ENCODE assay signal across 22 cellular contexts in the genomic region with DNA sequence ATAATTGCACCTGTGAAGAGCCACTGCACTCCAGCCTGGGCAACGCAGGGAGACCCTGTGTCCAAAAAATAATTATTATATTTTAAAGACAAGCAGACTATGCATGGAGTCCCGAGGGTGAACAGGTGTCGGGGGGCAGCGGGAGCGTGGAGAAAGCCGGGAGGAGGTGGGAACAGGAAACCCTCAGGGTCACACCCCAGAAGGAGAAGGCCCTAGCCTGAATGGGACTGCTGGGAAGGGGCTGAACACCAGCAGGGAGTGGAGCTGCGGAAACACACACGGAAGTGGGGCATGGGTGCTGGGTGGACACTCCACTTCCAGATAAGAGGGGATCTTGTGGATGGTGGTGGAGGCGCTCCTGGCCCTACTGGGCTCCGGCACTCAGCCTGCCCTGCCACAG.
"Had no signal": no experiment of that assay in that cellular context is flagged by ENCODE, and none has a peak within 500 bp of the region (broad histone marks: within the 10 kb centered on the region; RNA-seq: fewer than 3 reads in every experiment).

No MANE protein-coding gene starts in this region.

- H3K4me1 ChIP-seq: ascending aorta, breast epithelium had no signal

- FAIRE-seq: frontal cortex had no signal

- H3K36me3 ChIP-seq: ascending aorta, breast epithelium, cardiac muscle cell had no signal

- H3K27ac ChIP-seq: ascending aorta, breast epithelium, cardiac muscle cell, coronary artery, dorsolateral prefrontal cortex had no signal

- H3K9me3 ChIP-seq: ascending aorta, breast epithelium had no signal

- H3K4me3 ChIP-seq: ascending aorta, breast epithelium, cardiac muscle cell, coronary artery, dorsolateral prefrontal cortex had no signal

- DNase-seq: activated CD4-positive, alpha-beta memory T cell treated with anti-CD3 and anti-CD28 coated beads for 36 hours; activated CD4-positive, alpha-beta T cell treated with anti-CD3 and anti-CD28 coated beads for 36 hours; activated CD4-positive, alpha-beta T cell treated with anti-CD3 and anti-CD28 coated beads, Interleukin-2, amount 10 ng/mL, durations not matched to agents 24 days and 14 days; activated CD4-positive, CD25-positive, alpha-beta regulatory T cell; activated CD4-positive, CD25-positive, alpha-beta regulatory T cell treated with anti-CD3 and anti-CD28 coated beads, Interleukin-2, amount 50 U/mL, for 72 hours; activated CD8-positive, alpha-beta memory T cell treated with anti-CD3 and anti-CD28 coated beads, Interleukin-2, amount 50 U/mL, for 48 hours; activated CD8-positive, alpha-beta T cell treated with anti-CD3 and anti-CD28 coated beads, Interleukin-2, amount 10 ng/mL, durations not matched to agents 7 days and 5 days; activated naive CD4-positive, alpha-beta T cell treated with anti-CD3 and anti-CD28 coated beads for 36 hours; activated naive CD8-positive, alpha-beta T cell treated with anti-CD3 and anti-CD28 coated beads, Interleukin-2, amount 10 ng/mL, durations not matched to agents 7 days and 5 days; activated T-cell treated with anti-CD3 and anti-CD28 coated beads for 4 hours; activated T-cell treated with anti-CD3 and anti-CD28 coated beads, Interleukin-2, amount 50 U/mL, for 24 hours; activated T-cell treated with anti-CD3 and anti-CD28 coated beads, Interleukin-2, amount 50 U/mL, for 72 hours; effector memory CD4-positive, alpha-beta T cell; endodermal cell; foreskin fibroblast; T-helper 2 cell had no signal

- H3K27me3 ChIP-seq: ascending aorta, breast epithelium, cardiac muscle cell, dorsolateral prefrontal cortex had no signal
